In the genomic region with DNA sequence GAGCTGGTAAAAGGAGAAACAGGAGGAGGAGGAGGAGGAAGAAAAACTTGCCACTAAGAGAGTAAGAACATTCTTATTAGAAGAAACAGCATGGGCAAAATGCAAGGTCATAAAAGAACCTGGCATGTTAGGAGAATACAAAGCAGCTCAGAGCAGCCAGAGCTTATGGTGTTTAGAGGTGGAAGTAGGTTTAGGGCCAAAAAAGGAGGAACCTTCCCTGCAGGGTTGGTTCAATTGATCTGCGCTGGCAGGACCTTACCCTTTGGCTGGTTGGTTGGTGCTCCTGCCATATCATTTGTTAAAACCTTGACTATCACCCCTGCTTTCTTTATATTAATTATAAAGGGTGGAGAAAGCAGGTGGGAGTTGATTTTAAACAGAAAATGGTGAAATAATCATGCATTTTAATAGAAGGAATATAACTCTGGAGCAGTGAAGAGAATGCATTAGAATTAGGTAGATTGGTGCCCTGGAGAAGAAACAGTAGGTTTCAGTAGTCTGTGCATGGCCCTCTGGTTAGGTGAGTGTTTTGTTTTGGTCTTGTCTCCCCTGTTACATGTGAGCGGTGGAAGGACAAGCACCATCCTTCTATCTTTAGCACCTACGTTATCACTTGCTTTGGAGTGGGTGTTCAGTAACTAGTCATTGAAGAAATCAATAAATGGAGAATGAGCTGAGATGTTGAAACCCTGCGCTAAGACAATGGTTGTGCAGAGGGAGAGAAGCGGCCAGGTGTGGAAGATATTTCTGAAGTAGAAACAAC, we compare ENCODE assay signal across 19 cellular contexts.
"Had no signal": no experiment of that assay in that cellular context is flagged by ENCODE, and none has a peak within 500 bp of the region (broad histone marks: within the 10 kb centered on the region; RNA-seq: fewer than 3 reads in every experiment).

No MANE protein-coding gene starts in this region.

- H3K27me3 ChIP-seq: adrenal gland, SJCRH30 had no signal

- DNase-seq: activated CD4-positive, alpha-beta T cell treated with anti-CD3 and anti-CD28 coated beads for 4 hours; activated CD8-positive, alpha-beta memory T cell treated with anti-CD3 and anti-CD28 coated beads, Interleukin-2, amount 50 U/mL, for 48 hours; activated CD8-positive, alpha-beta T cell treated with anti-CD3 and anti-CD28 coated beads for 36 hours; activated naive CD4-positive, alpha-beta T cell treated with anti-CD3 and anti-CD28 coated beads, Interleukin-2, amount 50 U/mL, for 16 hours; activated naive CD8-positive, alpha-beta T cell treated with anti-CD3 and anti-CD28 coated beads, Interleukin-2, amount 10 ng/mL, durations not matched to agents 7 days and 5 days; activated T-cell treated with anti-CD3 and anti-CD28 coated beads, Interleukin-2, amount 50 U/mL, for 1 hour; adrenal gland; anterior cingulate cortex; cerebellar nuclear complex; Kasumi-1; KBM-7; NCI-H1694; NCI-H2029; NCI-H510A treated with DMSO at 0.1 percent for 48 hours; NCI-H69; SJCRH30; SK-N-SH; T-helper 1 cell had no signal

- ATAC-seq: activated CD4-positive, CD25-positive, alpha-beta regulatory T cell treated with anti-CD3 and anti-CD28 coated beads, Interleukin-2, amount 50 U/mL, for 24 hours; activated CD8-positive, alpha-beta T cell treated with anti-CD3 and anti-CD28 coated beads for 36 hours had no signal

- H3K4me1 ChIP-seq: adrenal gland, SJCRH30 had no signal

- H3K4me3 ChIP-seq: adrenal gland, SJCRH30 had no signal

- H3K27ac ChIP-seq: adrenal gland, SJCRH30 had no signal

- H3K36me3 ChIP-seq: adrenal gland, SJCRH30 had no signal

- H3K9me3 ChIP-seq: adrenal gland, SJCRH30, SK-N-SH had no signal
